In genomic region chr17:20666689-20667088, GRCh38 we compare ENCODE assay signal across 8 cellular contexts.
A peak's percentile ranks its signal among the peaks of the same experiment; 100 is the strongest.
DNase-seq lines count a peak whose midpoint lies in the region; ATAC-seq and TF ChIP-seq lines count a peak whose summit lies in the region.
"Not testable (repeated sequence)": the region's sequence is repeated elsewhere in the genome, so short reads cannot be mapped to it uniquely, and the experiment has no call there.

No MANE protein-coding gene starts in this region.

- DNase-seq in DMS53 (lab: John Stamatoyannopoulos, UW) = peak; percentile 2
- DNase-seq in HT1080 (ENCODE audit: low read depth) = peak; percentile 36
- peak; percentile 9 for DNase-seq in SIG-M5 treated with dmso at 0.1 percent for 504 hours (lab: John Stamatoyannopoulos, UW; ENCODE audit: unreplicated experiment)
- DNase-seq in activated CD4-positive, alpha-beta T cell treated with anti-CD3 and anti-CD28 coated beads for 48 hours = peak; percentile 18
- DNase-seq in activated naive CD4-positive, alpha-beta T cell treated with anti-CD3 and anti-CD28 coated beads, Interleukin-2, amount 50 U/mL, for 72 hours (ENCODE audit: low spot score in 2 of 2) = peak in 1 of 2 donors; percentile 15
- not testable (repeated sequence) for DNase-seq in left lung
- DNase-seq in stimulated activated CD4-positive, alpha-beta T cell treated with anti-CD3 and anti-CD28 coated beads, Interleukin-4, amount 100 ng/mL, for 1 hour = peak; percentile 4

- not testable (repeated sequence) for TF ChIP-seq CTCF in left lung (IDR thresholded peaks at IDR 0.05)

- H3K9me3 ChIP-seq in left lung = not testable (repeated sequence)

- intact Hi-C loops in left lung (cut with DNase I) = not testable (repeated sequence)

- not testable (repeated sequence) for H3K9me3 Mint-ChIP-seq in activated naive CD4-positive, alpha-beta T cell treated with anti-CD3 and anti-CD28 coated beads, Interleukin-2, amount 50 U/mL, for 72 hours

- H3K27ac Mint-ChIP-seq in activated naive CD4-positive, alpha-beta T cell treated with anti-CD3 and anti-CD28 coated beads, Interleukin-2, amount 50 U/mL, for 72 hours = not testable (repeated sequence)

- not testable (repeated sequence) for H3K27me3 ChIP-seq in left lung

- H3K4me1 ChIP-seq in left lung = not testable (repeated sequence)

- not testable (repeated sequence) for H3K36me3 ChIP-seq in left lung

- not testable (repeated sequence) for H3K36me3 Mint-ChIP-seq in activated naive CD4-positive, alpha-beta T cell treated with anti-CD3 and anti-CD28 coated beads, Interleukin-2, amount 50 U/mL, for 72 hours

- ATAC-seq in activated naive CD4-positive, alpha-beta T cell treated with anti-CD3 and anti-CD28 coated beads, Interleukin-2, amount 50 U/mL, for 72 hours = peak; percentile 78 to 82
- ATAC-seq in esophagus mucosa (peak; percentile 65), left lung (peak; percentile 38)

- not testable (repeated sequence) for H3K27ac ChIP-seq in left lung

- not testable (repeated sequence) for H3K4me3 ChIP-seq in left lung
